Comparison of ENCODE assay signal across 12 cellular contexts in the genomic region with DNA sequence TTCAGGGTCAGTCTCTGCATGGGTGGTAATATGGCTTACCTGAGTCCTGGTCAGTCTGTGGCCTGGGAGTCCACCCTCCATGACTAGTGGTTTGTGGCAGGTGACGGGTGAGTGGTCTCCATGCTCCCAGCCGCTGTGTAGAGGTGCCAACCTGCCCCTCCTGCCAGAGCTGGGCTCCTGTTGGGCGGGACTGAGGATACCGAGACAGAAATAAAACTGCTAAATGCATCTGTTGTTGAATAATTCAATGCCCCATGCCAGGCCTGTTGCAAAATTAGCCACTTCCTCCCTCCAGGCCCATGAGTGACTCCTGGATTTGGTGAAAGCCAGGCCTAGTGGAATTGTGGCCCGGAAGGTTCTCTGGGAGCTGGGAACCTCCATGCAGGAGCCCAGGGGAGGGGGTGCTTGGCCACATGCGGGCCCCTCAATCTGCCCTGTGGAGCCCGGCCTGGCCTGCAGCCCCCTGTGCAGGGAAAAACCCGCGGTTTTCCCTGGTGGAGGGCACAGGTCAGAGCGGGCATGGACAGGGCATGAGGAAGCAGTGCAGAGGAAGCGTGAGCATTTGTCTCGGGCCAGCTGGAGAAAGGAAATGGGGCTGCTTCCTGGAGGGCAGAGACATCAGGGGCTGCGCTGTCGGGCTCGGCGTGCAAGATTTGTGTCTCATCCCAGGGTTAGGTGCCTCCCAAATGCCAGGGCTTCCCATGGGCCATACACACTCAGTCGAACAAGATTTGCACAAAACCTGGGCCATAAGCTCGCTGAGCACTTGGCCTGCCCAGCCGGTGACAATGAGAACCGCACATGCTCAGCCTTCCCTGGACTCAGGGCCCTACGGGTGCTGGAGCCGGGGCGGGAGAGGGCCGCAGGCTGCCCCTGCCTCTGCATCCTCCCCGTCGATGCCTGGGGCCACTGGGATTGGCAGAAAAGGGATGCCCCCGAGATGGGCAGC.
DNase-seq lines count a peak whose midpoint lies in the region; TF ChIP-seq lines count a peak whose summit lies in the region.
"Had no signal": no experiment of that assay in that cellular context is flagged by ENCODE, and none has a peak within 500 bp of the region (broad histone marks: within the 10 kb centered on the region; RNA-seq: fewer than 3 reads in every experiment).

No MANE protein-coding gene starts in this region.

- H3K27me3 Mint-ChIP-seq in glutamatergic neuron (ENCODE audit: unreplicated experiment) (peaks cover 4% of the 10 kb centered on the region), neural progenitor cell (ENCODE audit: insufficient read depth, low read depth) (peaks cover 8% of the 10 kb centered on the region), endodermal cell (ENCODE audit: insufficient read depth) (peaks cover 38% of the 10 kb centered on the region)
- H3K27me3 Mint-ChIP-seq: B cell had no signal

- WGBS in endodermal cell (ENCODE audit: insufficient coverage in 1 of 2, insufficient read length in 1 of 2), 2 experiments = 94% methylated on average over 20 to 27 of the region's 27 CpGs

- H3K27ac ChIP-seq in HL-60 (replicated peaks) = peak overlapping the region; percentile 9; the same call in 1 of the 2 replicates
- H3K27ac ChIP-seq in neural progenitor cell = no peak overlapping the region
- H3K27ac ChIP-seq in endodermal cell (ENCODE audit: low read depth, low read length) = no peak overlapping the region

- H3K9me3 ChIP-seq in neural progenitor cell (ENCODE audit: low read depth) (no peaks in the 10 kb centered on the region), endodermal cell (ENCODE audit: control insufficient read depth, low read length) (no peaks in the 10 kb centered on the region)

- no peak overlapping the region for H3K27ac Mint-ChIP-seq in glutamatergic neuron (ENCODE audit: unreplicated experiment)
- no peak overlapping the region for H3K27ac Mint-ChIP-seq in neural progenitor cell
- H3K27ac Mint-ChIP-seq in endodermal cell = no peak overlapping the region
- H3K27ac Mint-ChIP-seq: B cell, HFFc6 had no signal

- H3K9me3 Mint-ChIP-seq in glutamatergic neuron (ENCODE audit: unreplicated experiment) (peaks cover 3% of the 10 kb centered on the region), neural progenitor cell (no peaks in the 10 kb centered on the region), endodermal cell (no peaks in the 10 kb centered on the region)
- H3K9me3 Mint-ChIP-seq: HFFc6 had no signal

- DNase-seq in AG08396 (ENCODE audit: low spot score) (peak; percentile 4), HL-60 (ENCODE audit: low read depth in 1 of 2, low spot score in 1 of 2) (peak; percentile 43 to 51), glutamatergic neuron (peak; percentile 8), neural progenitor cell (ENCODE audit: low spot score) (peak; percentile 1), endodermal cell (no peak), NCI-H1417 treated with DMSO at 0.1 percent for 48 hours (lab: John Stamatoyannopoulos, UW) (no peak), kidney glomerular epithelial cell (lab: John Stamatoyannopoulos, UW) (no peak), NCI-H1930 (lab: John Stamatoyannopoulos, UW) (no peak)
- DNase-seq: HFFc6, MM.1S, retina had no signal

- H2AFZ ChIP-seq in neural progenitor cell (replicated peaks) = no peak overlapping the region

- no peaks in the 10 kb centered on the region for H3K79me2 ChIP-seq in neural progenitor cell (ENCODE audit: low read depth)

- no peaks in the 10 kb centered on the region for H3K36me3 ChIP-seq in neural progenitor cell
- no peaks in the 10 kb centered on the region for H3K36me3 ChIP-seq in endodermal cell (ENCODE audit: control insufficient read depth, insufficient read depth, low read length)

- TF ChIP-seq CTCF in HL-60 (IDR thresholded peaks at IDR 0.05; ENCODE audit: insufficient read depth, low read length) (no peak), glutamatergic neuron (IDR thresholded peaks at IDR 0.05; ENCODE audit: partially characterized antibody, unreplicated experiment) (no peak), neural progenitor cell (IDR thresholded peaks at IDR 0.05) (no peak), endodermal cell (conservative IDR thresholded peaks at IDR 0.05) (no peak)

- H3K4me2 ChIP-seq in neural progenitor cell = no peak overlapping the region

- H3K36me3 Mint-ChIP-seq in glutamatergic neuron (ENCODE audit: unreplicated experiment) (no peaks in the 10 kb centered on the region), neural progenitor cell (no peaks in the 10 kb centered on the region), endodermal cell (ENCODE audit: low read depth) (no peaks in the 10 kb centered on the region)

- H3K9ac ChIP-seq in neural progenitor cell (no peak overlapping the region), endodermal cell (ENCODE audit: extremely low read depth, low read length, poor library complexity, severe bottlenecking) (no peak overlapping the region)

- peaks cover 3% of the 10 kb centered on the region for H3K4me1 Mint-ChIP-seq in glutamatergic neuron (ENCODE audit: low read depth, unreplicated experiment)
- no peaks in the 10 kb centered on the region for H3K4me1 Mint-ChIP-seq in neural progenitor cell
- no peaks in the 10 kb centered on the region for H3K4me1 Mint-ChIP-seq in endodermal cell

- H3K4me3 ChIP-seq in HL-60 (replicated peaks; ENCODE audit: insufficient read depth, low read length) (no peak overlapping the region), neural progenitor cell (no peak overlapping the region), endodermal cell (ENCODE audit: low read length) (no peak overlapping the region)

- H3K27me3 ChIP-seq in HL-60 (ENCODE audit: insufficient read depth, poor library complexity, severe bottlenecking) (no peaks in the 10 kb centered on the region), neural progenitor cell (peaks cover 50% of the 10 kb centered on the region), endodermal cell (ENCODE audit: control insufficient read depth, insufficient read depth, low read length, poor library complexity, severe bottlenecking) (peaks cover 26% of the 10 kb centered on the region)

- no peaks in the 10 kb centered on the region for H4K20me1 ChIP-seq in neural progenitor cell (ENCODE audit: low read depth)

- H3F3A ChIP-seq in neural progenitor cell (ENCODE audit: low read depth) = no peaks in the 10 kb centered on the region

- no peaks in the 10 kb centered on the region for H3K4me1 ChIP-seq in neural progenitor cell
- no peaks in the 10 kb centered on the region for H3K4me1 ChIP-seq in endodermal cell (ENCODE audit: control insufficient read depth, insufficient read depth, low read length)

- no peak overlapping the region for H3K4me3 Mint-ChIP-seq in glutamatergic neuron (ENCODE audit: unreplicated experiment)
- H3K4me3 Mint-ChIP-seq in neural progenitor cell = no peak overlapping the region
- H3K4me3 Mint-ChIP-seq in endodermal cell = no peak overlapping the region
- H3K4me3 Mint-ChIP-seq: B cell, HFFc6 had no signal

Comparison
In these comparisons a context has a peak if more than half of its experiments do, and no peak if none do; other contexts are left out.
1. DNase-seq: peak in AG08396 (single experiment), HL-60 (2 of 2), glutamatergic neuron (single experiment) and neural progenitor cell (single experiment); none in endodermal cell (single experiment), NCI-H1417 treated with DMSO at 0.1 percent for 48 hours (single experiment), kidney glomerular epithelial cell (single experiment) and NCI-H1930 (0 of 2).